In the genomic region with DNA sequence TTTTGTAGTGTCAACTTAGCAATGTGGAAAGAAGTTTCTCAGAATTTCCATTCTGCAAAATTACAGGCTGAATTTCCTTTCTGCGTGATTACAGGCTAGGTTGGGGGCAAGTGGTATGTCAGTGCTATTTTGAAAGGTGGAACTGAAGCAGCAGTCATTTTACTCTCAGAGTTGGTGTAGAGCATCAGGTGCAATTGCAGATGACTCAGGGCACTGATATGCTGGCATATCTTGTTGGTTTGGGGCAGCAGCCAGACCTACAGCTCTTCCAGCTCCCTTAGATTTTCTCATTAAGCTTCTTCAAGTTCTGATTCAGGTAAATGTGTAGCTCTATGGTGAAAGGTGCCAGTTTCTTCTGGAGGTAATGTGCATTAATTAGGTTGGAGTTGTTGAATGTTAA, we compare ENCODE assay signal across 19 cellular contexts.
A peak's percentile ranks its signal among the peaks of the same experiment; 100 is the strongest.
DNase-seq lines count a peak whose midpoint lies in the region; ATAC-seq, FAIRE-seq and TF ChIP-seq lines count a peak whose summit lies in the region.
"Had no signal": no experiment of that assay in that cellular context is flagged by ENCODE, and none has a peak within 500 bp of the region (broad histone marks: within the 10 kb centered on the region; RNA-seq: fewer than 3 reads in every experiment).

No MANE protein-coding gene starts in this region.

- H3K4me1 Mint-ChIP-seq in MCF 10A (ENCODE audit: insufficient read depth, unreplicated experiment) = no peaks in the 10 kb centered on the region
- H3K4me1 Mint-ChIP-seq in astrocyte (ENCODE audit: low read depth, unreplicated experiment) = peaks cover 2% of the 10 kb centered on the region
- no peaks in the 10 kb centered on the region for H3K4me1 Mint-ChIP-seq in activated naive CD8-positive, alpha-beta T cell treated with anti-CD3 and anti-CD28 coated beads, Interleukin-2, amount 50 U/mL, for 24 hours
- H3K4me1 Mint-ChIP-seq: CD14-positive monocyte had no signal

- TF ChIP-seq POLR2A in breast epithelium (IDR thresholded peaks at IDR 0.05) = no peak

- no peak overlapping the region for H3K9ac ChIP-seq in astrocyte (ENCODE audit: low read length)
- H3K9ac ChIP-seq: GM23248 had no signal

- POLR2A ChIA-PET in MCF 10A (lab: Yijun Ruan, JAX) = no interaction called here

- H3K9me3 ChIP-seq in breast epithelium (peaks cover 0 to 4% of the 10 kb centered on the region in 2 donors), astrocyte (ENCODE audit: insufficient read depth, low read depth, low read length) (no peaks in the 10 kb centered on the region)

- H3K4me3 Mint-ChIP-seq in MCF 10A (ENCODE audit: unreplicated experiment) (no peak overlapping the region), astrocyte (ENCODE audit: unreplicated experiment) (no peak overlapping the region)
- no peak overlapping the region for H3K4me3 Mint-ChIP-seq in activated naive CD8-positive, alpha-beta T cell treated with anti-CD3 and anti-CD28 coated beads, Interleukin-2, amount 50 U/mL, for 24 hours
- H3K4me3 Mint-ChIP-seq: CD14-positive monocyte, HFFc6 had no signal

- intact Hi-C loops in MCF 10A (cut with micrococcal nuclease) (no loop called here), breast epithelium (cut with DNase I; ENCODE audit: low total_unique reads) (no loop called here)

- no peak overlapping the region for H3K27ac ChIP-seq in breast epithelium
- no peak overlapping the region for H3K27ac ChIP-seq in astrocyte (ENCODE audit: low read depth, low read length)
- H3K27ac ChIP-seq: 22Rv1, GM23248 had no signal

- H3K9me3 Mint-ChIP-seq in MCF 10A (ENCODE audit: unreplicated experiment) = no peaks in the 10 kb centered on the region
- H3K9me3 Mint-ChIP-seq in astrocyte (ENCODE audit: unreplicated experiment) = peaks cover 4% of the 10 kb centered on the region
- peaks cover 14% of the 10 kb centered on the region for H3K9me3 Mint-ChIP-seq in activated naive CD8-positive, alpha-beta T cell treated with anti-CD3 and anti-CD28 coated beads, Interleukin-2, amount 50 U/mL, for 24 hours

- no peaks in the 10 kb centered on the region for H3K27me3 ChIP-seq in breast epithelium
- no peaks in the 10 kb centered on the region for H3K27me3 ChIP-seq in astrocyte (ENCODE audit: insufficient read depth, low read length)

- H3K36me3 Mint-ChIP-seq in MCF 10A (ENCODE audit: insufficient read depth, unreplicated experiment) (no peaks in the 10 kb centered on the region), astrocyte (ENCODE audit: low read depth, unreplicated experiment) (no peaks in the 10 kb centered on the region)
- H3K36me3 Mint-ChIP-seq in activated naive CD8-positive, alpha-beta T cell treated with anti-CD3 and anti-CD28 coated beads, Interleukin-2, amount 50 U/mL, for 24 hours (ENCODE audit: low read depth) = no peaks in the 10 kb centered on the region
- H3K36me3 Mint-ChIP-seq: CD14-positive monocyte had no signal

- TF ChIP-seq CTCF in MCF 10A (IDR thresholded peaks at IDR 0.05; ENCODE audit: unreplicated experiment) (no peak), breast epithelium (IDR thresholded peaks at IDR 0.05) (no peak), astrocyte (IDR thresholded peaks at IDR 0.05; ENCODE audit: insufficient read depth, low read depth, low read length) (no peak)

- H3K4me3 ChIP-seq in breast epithelium (no peak overlapping the region), astrocyte (ENCODE audit: insufficient read depth, low read depth, low read length) (no peak overlapping the region)
- H3K4me3 ChIP-seq: GM23248 had no signal

- no peaks in the 10 kb centered on the region for H4K20me1 ChIP-seq in astrocyte (ENCODE audit: insufficient read depth, low read length)

- no peaks in the 10 kb centered on the region for H3K79me2 ChIP-seq in astrocyte (ENCODE audit: insufficient read depth, low read length)

- H3K27ac Mint-ChIP-seq in MCF 10A (ENCODE audit: low read depth, unreplicated experiment) (no peak overlapping the region), astrocyte (ENCODE audit: unreplicated experiment) (no peak overlapping the region)
- no peak overlapping the region for H3K27ac Mint-ChIP-seq in activated naive CD8-positive, alpha-beta T cell treated with anti-CD3 and anti-CD28 coated beads, Interleukin-2, amount 50 U/mL, for 24 hours
- H3K27ac Mint-ChIP-seq: CD14-positive monocyte, HFFc6 had no signal

- DNase-seq in MCF 10A (ENCODE audit: unreplicated experiment) = peak; percentile 14
- DNase-seq in breast epithelium (ENCODE audit: low spot score in 2 of 2) = no peak
- DNase-seq in astrocyte (ENCODE audit: low read depth) = peak; percentile 31
- peak; percentile 5 for DNase-seq in iris pigment epithelial cell (ENCODE audit: low read depth)
- no peak for DNase-seq in activated naive CD8-positive, alpha-beta T cell treated with anti-CD3 and anti-CD28 coated beads, Interleukin-2, amount 50 U/mL, for 24 hours
- no peak for DNase-seq in AML-193 (lab: John Stamatoyannopoulos, UW)
- no peak for DNase-seq in T1000 (lab: John Stamatoyannopoulos, UW)
- DNase-seq in activated CD4-positive, alpha-beta T cell treated with anti-CD3 and anti-CD28 coated beads for 1 hour = no peak
- DNase-seq: COR-L47, DMS53, GDM1, GM23248, HFFc6, NCI-H1417 treated with DMSO at 0.1 percent for 48 hours, NCI-H2029, NCI-H2171 treated with DMSO at 0.1 percent for 48 hours, NCI-H510A treated with DMSO at 0.1 percent for 48 hours had no signal

- no peak overlapping the region for H3K4me2 ChIP-seq in astrocyte (ENCODE audit: low read length)

- CTCF ChIA-PET in MCF 10A (lab: Yijun Ruan, JAX) = no interaction called here

- FAIRE-seq in astrocyte (lab: Jason Lieb, UNC) = no peak

- H3K4me1 ChIP-seq in breast epithelium (no peaks in the 10 kb centered on the region), astrocyte (ENCODE audit: insufficient read depth, low read length) (no peaks in the 10 kb centered on the region)

- no peak for ATAC-seq in activated naive CD8-positive, alpha-beta T cell treated with anti-CD3 and anti-CD28 coated beads, Interleukin-2, amount 50 U/mL, for 24 hours

- H3K36me3 ChIP-seq in breast epithelium (no peaks in the 10 kb centered on the region), astrocyte (ENCODE audit: insufficient read depth, low read length) (no peaks in the 10 kb centered on the region)

- BruUV-seq in MCF 10A (replicated peaks; lab: Mats Ljungman, UMichigan) = no TSS peak

- H2AFZ ChIP-seq in astrocyte (ENCODE audit: low read depth, low read length) = no peak overlapping the region
- H2AFZ ChIP-seq: GM23248 had no signal

- H3K27me3 Mint-ChIP-seq in MCF 10A (ENCODE audit: insufficient read depth, unreplicated experiment) = no peaks in the 10 kb centered on the region
- no peaks in the 10 kb centered on the region for H3K27me3 Mint-ChIP-seq in astrocyte (ENCODE audit: low read depth, unreplicated experiment)
- no peaks in the 10 kb centered on the region for H3K27me3 Mint-ChIP-seq in activated naive CD8-positive, alpha-beta T cell treated with anti-CD3 and anti-CD28 coated beads, Interleukin-2, amount 50 U/mL, for 24 hours

Comparison
In these comparisons a context has a peak if more than half of its experiments do, and no peak if none do; other contexts are left out.
1. DNase-seq: peak in MCF 10A (single experiment), astrocyte (single experiment) and iris pigment epithelial cell (single experiment); none in breast epithelium (0 of 2), activated naive CD8-positive, alpha-beta T cell treated with anti-CD3 and anti-CD28 coated beads, Interleukin-2, amount 50 U/mL, for 24 hours (single experiment), AML-193 (0 of 2), T1000 (single experiment) and activated CD4-positive, alpha-beta T cell treated with anti-CD3 and anti-CD28 coated beads for 1 hour (single experiment).